4 cellular contexts compared by ENCODE assay signal in the genomic region with DNA sequence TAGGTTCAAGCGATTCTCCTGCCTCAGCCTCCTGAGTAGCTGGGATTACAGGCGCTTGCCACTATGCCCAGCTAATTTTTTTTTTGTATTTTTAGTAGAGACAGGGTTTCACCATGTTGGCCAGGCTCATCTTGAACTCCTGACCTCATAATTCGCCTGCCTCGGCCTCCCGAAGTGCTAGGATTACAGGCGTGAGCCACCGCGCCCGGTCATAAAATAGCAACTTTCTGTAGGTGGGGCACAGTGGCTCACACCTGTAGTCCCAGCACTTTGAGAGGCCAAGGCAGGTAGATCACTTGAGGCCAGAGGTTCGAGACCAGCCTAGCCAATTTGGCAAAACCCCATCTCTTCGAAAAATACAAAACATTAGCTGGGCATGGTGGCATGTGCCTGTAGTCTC. TPM values are rescaled to one million over a fixed set of nuclear protein-coding genes. Genes with fewer than 3 reads are reported as not detected.
"Had no signal": no experiment of that assay in that cellular context is flagged by ENCODE, and none has a peak within 500 bp of the region (broad histone marks: within the 10 kb centered on the region; RNA-seq: fewer than 3 reads in every experiment).

No MANE protein-coding gene starts in this region.

RNA-seq across cellular contexts. Expression of gene TBPL2, which starts 18.1 kb away (rescaled TPM):
- total RNA-seq: LHCN-M2, M059J, MCF 10A, NCI-H460 had no signal
